ENCODE assay signal across 13 cellular contexts in genomic region chr17:6304894-6305612, GRCh38.
"Had no signal": no experiment of that assay in that cellular context is flagged by ENCODE, and none has a peak within 500 bp of the region (broad histone marks: within the 10 kb centered on the region; RNA-seq: fewer than 3 reads in every experiment).

No MANE protein-coding gene starts in this region.

- DNase-seq: activated CD4-positive, alpha-beta T cell treated with anti-CD3 and anti-CD28 coated beads, Interleukin-2, amount 50 U/mL, for 4 hours; activated effector memory CD4-positive, alpha-beta T cell treated with anti-CD3 and anti-CD28 coated beads, Interleukin-2, amount 50 U/mL, for 16 hours; activated naive CD4-positive, alpha-beta T cell treated with anti-CD3 and anti-CD28 coated beads, Interleukin-2, amount 50 U/mL, for 16 hours; activated T-cell treated with anti-CD3 and anti-CD28 coated beads, Interleukin-2, amount 50 U/mL, for 72 hours; aorta; foreskin keratinocyte; left ventricle myocardium superior; mesenchymal stem cell; mucosa of descending colon; naive B cell; stimulated activated CD4-positive, alpha-beta T cell treated with anti-CD3 and anti-CD28 coated beads, Interleukin-4, amount 100 ng/mL, for 1 hour; testis had no signal

- ATAC-seq: activated T-cell treated with anti-CD3 and anti-CD28 coated beads, Interleukin-2, amount 50 U/mL, for 72 hours; foreskin keratinocyte; left ventricle myocardium superior; mucosa of descending colon; sciatic nerve had no signal
